Comparison of ENCODE assay signal across 12 cellular contexts in genomic region chr3:27976933-27977332, GRCh38.
A peak's percentile ranks its signal among the peaks of the same experiment; 100 is the strongest.
DNase-seq lines count a peak whose midpoint lies in the region; ATAC-seq and TF ChIP-seq lines count a peak whose summit lies in the region.
"Had no signal": no experiment of that assay in that cellular context is flagged by ENCODE, and none has a peak within 500 bp of the region (broad histone marks: within the 10 kb centered on the region; RNA-seq: fewer than 3 reads in every experiment).

No MANE protein-coding gene starts in this region.

- no peak for TF ChIP-seq CTCF in adrenal gland (IDR thresholded peaks at IDR 0.05)
- no peak for TF ChIP-seq CTCF in right atrium auricular region (IDR thresholded peaks at IDR 0.05)

- DNase-seq in KG1 (lab: John Stamatoyannopoulos, UW) (peak; percentile 44), adrenal gland (peak in 5 of 7 donors; percentile 14 to 42 (median 22)), renal cortical epithelial cell (ENCODE audit: low read depth) (peak; percentile 89), right atrium auricular region (ENCODE audit: low spot score) (no peak)
- DNase-seq in stimulated activated CD4-positive, alpha-beta T cell treated with anti-CD3 and anti-CD28 coated beads, Interleukin-4, amount 100 ng/mL, for 1 hour, result no peak
- no peak for DNase-seq in activated T-cell treated with anti-CD3 and anti-CD28 coated beads, Interleukin-2, amount 50 U/mL, for 1 hour
- DNase-seq: cortex of kidney, HFFc6, left cardiac atrium had no signal

- H3K36me3 ChIP-seq in adrenal gland (replicated peaks in 1 of 2) (no peaks in the 10 kb centered on the region), right atrium auricular region (no peaks in the 10 kb centered on the region)

- H3K9me3 ChIP-seq in adrenal gland (replicated peaks in 1 of 3) (no peaks in the 10 kb centered on the region), right atrium auricular region (no peaks in the 10 kb centered on the region)

- no peak overlapping the region for H3K4me3 ChIP-seq in adrenal gland
- H3K4me3 ChIP-seq in right atrium auricular region, result no peak overlapping the region

- no peaks in the 10 kb centered on the region for H3K27me3 ChIP-seq in adrenal gland
- H3K27me3 ChIP-seq in right atrium auricular region, result no peaks in the 10 kb centered on the region

- H3K27ac ChIP-seq in adrenal gland (no peak overlapping the region), right atrium auricular region (no peak overlapping the region)

- WGBS in adrenal gland, 4 donors, result 35 to 55% (median 40%) methylated on average over 2 of the region's 2 CpGs

- no peak for TF ChIP-seq POLR2A in adrenal gland (IDR thresholded peaks at IDR 0.05)

- peak; percentile 68 for ATAC-seq in GM18858 (IDR thresholded peaks at IDR 0.05; ENCODE audit: unreplicated experiment)
- no peak for ATAC-seq in GM18517 (IDR thresholded peaks at IDR 0.05; ENCODE audit: unreplicated experiment)
- ATAC-seq: sciatic nerve had no signal

- H3K4me1 ChIP-seq in adrenal gland (replicated peaks in 1 of 2) (no peaks in the 10 kb centered on the region), right atrium auricular region (no peaks in the 10 kb centered on the region)

- intact Hi-C loops in adrenal gland (cut with DNase I), result no loop called here

Comparison
In these comparisons a context has a peak if more than half of its experiments do, and no peak if none do; other contexts are left out.
1. DNase-seq: peak in KG1 (single experiment), adrenal gland (5 of 7) and renal cortical epithelial cell (single experiment); none in right atrium auricular region (single experiment), stimulated activated CD4-positive, alpha-beta T cell treated with anti-CD3 and anti-CD28 coated beads, Interleukin-4, amount 100 ng/mL, for 1 hour (single experiment) and activated T-cell treated with anti-CD3 and anti-CD28 coated beads, Interleukin-2, amount 50 U/mL, for 1 hour (single experiment).